ENCODE assay signal across 16 cellular contexts in genomic region chr9:87088192-87088591, GRCh38.
A peak's percentile ranks its signal among the peaks of the same experiment; 100 is the strongest.
DNase-seq lines count a peak whose midpoint lies in the region; ATAC-seq and TF ChIP-seq lines count a peak whose summit lies in the region.
"Had no signal": no experiment of that assay in that cellular context is flagged by ENCODE, and none has a peak within 500 bp of the region (broad histone marks: within the 10 kb centered on the region; RNA-seq: fewer than 3 reads in every experiment).

No MANE protein-coding gene starts in this region.

- H3K9me3 ChIP-seq in right atrium auricular region (peaks cover 0 to 7% of the 10 kb centered on the region in 2 donors), left ventricle myocardium inferior (replicated peaks) (peaks cover 8% of the 10 kb centered on the region), psoas muscle (no peaks in the 10 kb centered on the region)

- intact Hi-C loops in Right ventricle myocardium inferior (cut with DNase I) (no loop called here), left ventricle myocardium inferior (cut with micrococcal nuclease) (no loop called here), psoas muscle (cut with DNase I) (loop anchor here in 1 of 2 donors (5.0 kb wide), 1 partner anchor 59 kb away; no protein-coding TSS in a partner anchor)

- 28 to 48% (median 32%) methylated on average over 1 of the region's 1 CpG for WGBS in psoas muscle, 3 donors

- H3K36me3 ChIP-seq in right atrium auricular region: no peaks in the 10 kb centered on the region
- no peaks in the 10 kb centered on the region for H3K36me3 ChIP-seq in left ventricle myocardium inferior
- no peaks in the 10 kb centered on the region for H3K36me3 ChIP-seq in psoas muscle (ENCODE audit: insufficient read depth in 1 of 2, low read depth in 1 of 2)

- H3K27me3 ChIP-seq in right atrium auricular region (no peaks in the 10 kb centered on the region), left ventricle myocardium inferior (ENCODE audit: low read depth) (no peaks in the 10 kb centered on the region), psoas muscle (ENCODE audit: insufficient read depth in 3 of 3, low read length in 2 of 3) (no peaks in the 10 kb centered on the region)

- peak; percentile 82 for ATAC-seq in Right ventricle myocardium inferior
- ATAC-seq in psoas muscle: peak; percentile 80 to 93 (median 88)
- no peak for ATAC-seq in GM21786 (IDR thresholded peaks at IDR 0.05; ENCODE audit: unreplicated experiment)
- no peak for ATAC-seq in GM21825 (IDR thresholded peaks at IDR 0.05; ENCODE audit: unreplicated experiment)
- ATAC-seq: CD8-positive, alpha-beta T cell; HCT116; HepG2 had no signal

- H3K27ac ChIP-seq in right atrium auricular region: peak overlapping the region in 1 of 2 donors; percentile 7
- peak overlapping the region; percentile 62 for H3K27ac ChIP-seq in left ventricle myocardium inferior (replicated peaks)
- H3K27ac ChIP-seq in psoas muscle: peak overlapping the region; percentile 27
- H3K27ac ChIP-seq: 22Rv1, GM23248 had no signal

- H3K4me1 ChIP-seq in right atrium auricular region: peaks cover 0 to 23% of the 10 kb centered on the region in 2 donors
- H3K4me1 ChIP-seq in left ventricle myocardium inferior: peaks cover 28% of the 10 kb centered on the region
- H3K4me1 ChIP-seq in psoas muscle: peaks cover 18% of the 10 kb centered on the region

- TF ChIP-seq CTCF in right atrium auricular region (IDR thresholded peaks at IDR 0.05): no peak
- TF ChIP-seq CTCF in left ventricle myocardium inferior (IDR thresholded peaks at IDR 0.05; ENCODE audit: borderline replicate concordance): no peak
- TF ChIP-seq CTCF in psoas muscle (IDR thresholded peaks at IDR 0.05): no peak

- DNase-seq in Right ventricle myocardium inferior (ENCODE audit: missing footprints) (no peak), right atrium auricular region (ENCODE audit: low spot score) (no peak), left ventricle myocardium inferior (no peak), psoas muscle (no peak), NCI-H187 treated with DMSO at 0.1 percent for 48 hours (lab: John Stamatoyannopoulos, UW) (no peak)
- DNase-seq: CD8-positive, alpha-beta T cell; COR-L47; DMS153; DMS79 treated with DMSO at 0.1 percent for 48 hours; EL; GM23248 had no signal

- no peak overlapping the region for H3K4me3 ChIP-seq in right atrium auricular region
- no peak overlapping the region for H3K4me3 ChIP-seq in left ventricle myocardium inferior
- H3K4me3 ChIP-seq in psoas muscle: no peak overlapping the region
- H3K4me3 ChIP-seq: GM23248 had no signal

Comparison
In these comparisons a context has a peak if more than half of its experiments do, and no peak if none do; other contexts are left out.
1. ATAC-seq: peak in Right ventricle myocardium inferior (single experiment) and psoas muscle (4 of 4); none in GM21786 (single experiment) and GM21825 (single experiment).